ENCODE assay signal across 18 cellular contexts in the genomic region with DNA sequence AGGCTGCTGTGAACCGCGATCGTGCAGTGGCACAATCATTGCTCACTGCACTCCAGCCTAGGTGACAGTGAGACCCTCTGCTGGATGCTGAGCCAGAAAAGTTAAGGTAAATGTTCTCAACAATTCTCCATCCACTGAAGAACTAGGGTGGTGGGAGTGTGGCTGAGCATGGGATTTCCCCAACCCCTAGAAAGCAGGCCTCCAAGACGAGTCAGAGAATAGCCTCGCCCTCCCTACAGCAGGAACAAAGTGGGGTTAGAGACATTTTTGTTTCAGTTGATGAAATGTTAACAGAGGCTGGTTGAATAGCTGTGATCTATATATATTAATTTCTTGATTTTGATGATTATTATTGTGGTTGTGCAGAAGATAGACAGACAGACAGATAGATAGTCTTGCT. TPM values are rescaled to one million over a fixed set of nuclear protein-coding genes. Genes with fewer than 3 reads are reported as not detected.
DNase-seq lines count a peak whose midpoint lies in the region; ATAC-seq, FAIRE-seq and TF ChIP-seq lines count a peak whose summit lies in the region.
"Had no signal": no experiment of that assay in that cellular context is flagged by ENCODE, and none has a peak within 500 bp of the region (broad histone marks: within the 10 kb centered on the region; RNA-seq: fewer than 3 reads in every experiment).

No MANE protein-coding gene starts in this region.

- no peak for TF ChIP-seq POLR2A in K562 (conservative IDR thresholded peaks at IDR 0.05)

- no peak overlapping the region for H3K27ac Mint-ChIP-seq in activated CD4-positive, alpha-beta T cell treated with anti-CD3 and anti-CD28 coated beads for 36 hours
- peak overlapping the region in 1 of 2 donors; percentile 39 for H3K27ac Mint-ChIP-seq in activated naive CD4-positive, alpha-beta T cell treated with anti-CD3 and anti-CD28 coated beads, Interleukin-2, amount 50 U/mL, for 72 hours
- H3K27ac Mint-ChIP-seq in stimulated activated naive CD8-positive, alpha-beta T cell treated with anti-CD3 and anti-CD28 coated beads, Interleukin-15, amount 100 ng/mL, for 72 hours = peak overlapping the region in 1 of 2 donors; percentile 71
- H3K27ac Mint-ChIP-seq: CD14-positive monocyte had no signal

- POLR2A ChIA-PET in activated CD4-positive, alpha-beta T cell treated with anti-CD3 and anti-CD28 coated beads for 36 hours (lab: Charles Lee) = no interaction called here
- POLR2A ChIA-PET in K562 (lab: Yijun Ruan, JAX) = no interaction called here

- no peak overlapping the region for H3K4me3 ChIP-seq in K562

- no peak overlapping the region for H3K9ac ChIP-seq in K562 (ENCODE audit: insufficient read depth in 1 of 2, low read depth in 2 of 2, low read length in 2 of 2)

- no peaks in the 10 kb centered on the region for H3K27me3 ChIP-seq in K562 (ENCODE audit: control insufficient read depth in 2 of 2, insufficient read depth in 2 of 2, low read length in 2 of 2)

- no peak for TF ChIP-seq RAD21 in K562 (CRISPR knock-in tag; conservative IDR thresholded peaks at IDR 0.05 in 1 of 2, IDR thresholded peaks at IDR 0.05 in 1 of 2)

- in situ Hi-C loops in K562 (cut with MboI) = no loop called here

- no peaks in the 10 kb centered on the region for H3K27me3 Mint-ChIP-seq in activated CD4-positive, alpha-beta T cell treated with anti-CD3 and anti-CD28 coated beads for 36 hours
- H3K27me3 Mint-ChIP-seq in stimulated activated naive CD8-positive, alpha-beta T cell treated with anti-CD3 and anti-CD28 coated beads, Interleukin-15, amount 100 ng/mL, for 72 hours = no peaks in the 10 kb centered on the region

- intact Hi-C loops in activated CD4-positive, alpha-beta T cell treated with anti-CD3 and anti-CD28 coated beads for 36 hours (cut with DNase I, micrococcal nuclease) = no loop called here
- intact Hi-C loops in K562 (cut with micrococcal nuclease) = no loop called here

- H3K79me2 ChIP-seq in K562 (ENCODE audit: control insufficient read depth, insufficient read depth, low read length) = no peaks in the 10 kb centered on the region

- no peaks in the 10 kb centered on the region for H3K9me3 ChIP-seq in K562 (replicated peaks; ENCODE audit: control insufficient read depth, insufficient read depth, low read depth, low read length)

- 75% methylated on average over 5 of the region's 5 CpGs for WGBS in K562 (ENCODE audit: insufficient coverage, low coverage, missing lambda C conversion rate)

- DNase-seq in activated CD4-positive, alpha-beta T cell treated with anti-CD3 and anti-CD28 coated beads for 36 hours = peak; percentile 33
- DNase-seq in activated CD4-positive, alpha-beta T cell treated with anti-CD3 and anti-CD28 coated beads for 4 hours = no peak
- DNase-seq in activated naive CD4-positive, alpha-beta T cell treated with anti-CD3 and anti-CD28 coated beads, Interleukin-2, amount 50 U/mL, for 72 hours (ENCODE audit: low spot score in 2 of 2) = no peak
- no peak for DNase-seq in activated naive CD4-positive, alpha-beta T cell (lab: John Stamatoyannopoulos, UW)
- DNase-seq in K562 (ENCODE audit: extremely low read depth in 1 of 4, low spot score in 3 of 4) (no peak), Kasumi-1 (lab: John Stamatoyannopoulos, UW) (no peak)
- DNase-seq in stimulated activated naive CD8-positive, alpha-beta T cell treated with anti-CD3 and anti-CD28 coated beads, Interleukin-15, amount 100 ng/mL, for 72 hours = peak in 1 of 2 donors; percentile 24
- DNase-seq: 8988T, DMS79, KG1, MV-4-11, NCI-H1694 treated with DMSO at 0.1 percent for 48 hours, NCI-H2107, NCI-H2227 treated with DMSO at 0.1 percent for 48 hours, NCI-H524 treated with DMSO at 0.1 percent for 48 hours had no signal

- peaks cover 3% of the 10 kb centered on the region; the same call in 1 of the 3 replicates for H3K36me3 ChIP-seq in K562 (ENCODE audit: control insufficient read depth, insufficient read depth, low read length)

- no peak for FAIRE-seq in K562 (lab: Jason Lieb, UNC)
- FAIRE-seq: H54 had no signal

- H3K27ac ChIP-seq in K562 (ENCODE audit: extremely low read depth, low read depth, low read length) = no peak overlapping the region

- H3K4me1 ChIP-seq in K562 (replicated peaks in 1 of 2; ENCODE audit: control insufficient read depth in 2 of 2, insufficient read depth in 2 of 2, low read length in 2 of 2) = no peaks in the 10 kb centered on the region

- peak; percentile 67 for ATAC-seq in activated CD4-positive, alpha-beta T cell treated with anti-CD3 and anti-CD28 coated beads for 36 hours
- ATAC-seq in activated naive CD4-positive, alpha-beta T cell treated with anti-CD3 and anti-CD28 coated beads, Interleukin-2, amount 50 U/mL, for 72 hours = peak; percentile 42 to 79
- peak; percentile 15 for ATAC-seq in K562
- ATAC-seq in stimulated activated naive CD8-positive, alpha-beta T cell treated with anti-CD3 and anti-CD28 coated beads, Interleukin-15, amount 100 ng/mL, for 72 hours = peak; percentile 64
- ATAC-seq in HG03432 (IDR thresholded peaks at IDR 0.05; ENCODE audit: unreplicated experiment) = no peak

- no peak for TF ChIP-seq CTCF in K562 (IDR thresholded peaks at IDR 0.05 in 2 of 3, conservative IDR thresholded peaks at IDR 0.05 in 1 of 3; ENCODE audit: insufficient read depth in 2 of 3, low read depth in 1 of 3, low read length in 3 of 3)

- no peaks in the 10 kb centered on the region for H4K20me1 ChIP-seq in K562 (replicated peaks; ENCODE audit: control insufficient read depth, insufficient read depth, low read length)

- peaks cover 20% of the 10 kb centered on the region for H3K36me3 Mint-ChIP-seq in activated CD4-positive, alpha-beta T cell treated with anti-CD3 and anti-CD28 coated beads for 36 hours (ENCODE audit: low read depth)
- H3K36me3 Mint-ChIP-seq in activated naive CD4-positive, alpha-beta T cell treated with anti-CD3 and anti-CD28 coated beads, Interleukin-2, amount 50 U/mL, for 72 hours = peaks cover 3 to 22% of the 10 kb centered on the region in 2 donors

- no peak overlapping the region for H3K4me3 Mint-ChIP-seq in activated CD4-positive, alpha-beta T cell treated with anti-CD3 and anti-CD28 coated beads for 36 hours
- H3K4me3 Mint-ChIP-seq in stimulated activated naive CD8-positive, alpha-beta T cell treated with anti-CD3 and anti-CD28 coated beads, Interleukin-15, amount 100 ng/mL, for 72 hours = no peak overlapping the region
- H3K4me3 Mint-ChIP-seq: CD14-positive monocyte had no signal

- H3K9me1 ChIP-seq in K562 (ENCODE audit: control insufficient read depth, insufficient read depth, low read length) = no peaks in the 10 kb centered on the region

- peaks cover 7% of the 10 kb centered on the region for H3K9me3 Mint-ChIP-seq in activated CD4-positive, alpha-beta T cell treated with anti-CD3 and anti-CD28 coated beads for 36 hours (ENCODE audit: low read depth)
- H3K9me3 Mint-ChIP-seq in activated naive CD4-positive, alpha-beta T cell treated with anti-CD3 and anti-CD28 coated beads, Interleukin-2, amount 50 U/mL, for 72 hours = peaks cover 0 to 9% of the 10 kb centered on the region in 2 donors
- peaks cover 4 to 13% of the 10 kb centered on the region in 2 donors for H3K9me3 Mint-ChIP-seq in stimulated activated naive CD8-positive, alpha-beta T cell treated with anti-CD3 and anti-CD28 coated beads, Interleukin-15, amount 100 ng/mL, for 72 hours

- CTCF ChIA-PET in activated CD4-positive, alpha-beta T cell treated with anti-CD3 and anti-CD28 coated beads for 36 hours (lab: Charles Lee) = interaction anchor here (0.8 to 1.2 kb wide), 2 partner anchors 15 to 234 kb away, joined by 3 to 5 read pairs; no protein-coding TSS in a partner anchor
- CTCF ChIA-PET in K562 (lab: Yijun Ruan, JAX; ENCODE audit: low intra/inter-chr PET ratio) = no interaction called here

- no TSS peak for BruUV-seq in K562 (replicated peaks; lab: Mats Ljungman, UMichigan)

- no peak overlapping the region for H2AFZ ChIP-seq in K562 (ENCODE audit: low read depth, low read length)

- no peak for TF ChIP-seq EP300 in K562 (IDR thresholded peaks at IDR 0.05; ENCODE audit: low read length)

- H3K4me1 Mint-ChIP-seq in activated CD4-positive, alpha-beta T cell treated with anti-CD3 and anti-CD28 coated beads for 36 hours = peaks cover 16% of the 10 kb centered on the region
- H3K4me1 Mint-ChIP-seq in stimulated activated naive CD8-positive, alpha-beta T cell treated with anti-CD3 and anti-CD28 coated beads, Interleukin-15, amount 100 ng/mL, for 72 hours = peaks cover 18% of the 10 kb centered on the region
- H3K4me1 Mint-ChIP-seq: CD14-positive monocyte had no signal

- H3K4me2 ChIP-seq in K562 (ENCODE audit: insufficient read depth, low read length) = no peak overlapping the region

TF ChIP-seq in K562, 482 proteins besides CTCF, POLR2A, EP300 and RAD21 (continues in another document):
- TF ChIP-seq ZNF24 (IDR thresholded peaks at IDR 0.05) = no peak
- no peak for TF ChIP-seq RNF2 (IDR thresholded peaks at IDR 0.05)
- no peak for TF ChIP-seq ZNF3 (CRISPR knock-in tag; IDR thresholded peaks at IDR 0.05)
- no peak for TF ChIP-seq HCFC1 (IDR thresholded peaks at IDR 0.05; ENCODE audit: low read depth, low read length)

RNA-seq across cellular contexts. Expression of a gene that starts 6.1 kb away (rescaled TPM):
- total RNA-seq in activated CD4-positive, alpha-beta T cell treated with anti-CD3 and anti-CD28 coated beads for 36 hours = 1 to 10 TPM in 1 of 2 experiments, under 1 TPM in 1; 0.67 to 1.7 TPM
- 1 to 10 TPM in 1 of 2 donors, under 1 TPM in 1; 0.36 to 3.5 TPM for total RNA-seq in activated naive CD4-positive, alpha-beta T cell treated with anti-CD3 and anti-CD28 coated beads, Interleukin-2, amount 50 U/mL, for 72 hours
- total RNA-seq in K562 (2011; cell fraction: chromatin; rRNA removed; ENCODE audit: low replicate concordance) = 0.55 and 0.74 TPM in 2 replicates
- total RNA-seq in K562 (2011; cell fraction: nucleolus; rRNA removed) = not detected in 2 replicates
- total RNA-seq in K562 (2011; cell fraction: nucleoplasm; rRNA removed) = 0.76 TPM in 1 of 2 replicates, not detected in the other
- total RNA-seq in K562 (2014; rRNA removed) (0.04 and 0.05 TPM in 2 replicates), K562 (2014; rRNA removed; fragmentation: Illumina TruSeq; extraction: Trizol) (0.04 TPM in 1 of 2 replicates, not detected in the other), K562 (2015; rRNA removed; fragmentation: Illumina TruSeq; extraction: Trizol) (0.18 and 0.19 TPM in 2 replicates), K562 (2021) (0.16 and 0.18 TPM in 2 replicates)
- polyA plus RNA-seq in K562 (2011; rRNA removed) (0.03 and 0.08 TPM in 2 replicates), K562 (2014; fragmentation: Illumina TruSeq; extraction: Trizol) (0.08 TPM in 1 of 2 replicates, not detected in the other), K562 (2014; fragmentation: Nextera tagmentation; extraction: Ambion mirVana) (under 1 TPM in 1 of 2 experiments, not detected in 1; 0.03 TPM), K562 (2014; rRNA removed) (0.03 TPM in 2 replicates)
- 0.01 and 0.06 TPM in 2 replicates for polyA plus RNA-seq in K562 (2011; cell fraction: cytosol; rRNA removed)
- 0.21 TPM in 1 of 2 replicates, not detected in the other for polyA plus RNA-seq in K562 (2011; cell fraction: nucleus; rRNA removed)
- polyA plus RNA-seq in K562 (2012) = 0.04 and 0.05 TPM in 2 replicates
- polyA minus RNA-seq in K562 (2011; rRNA and poly(A)+ RNA removed) = 0.15 TPM in 1 of 2 replicates, not detected in the other
- not detected in 2 replicates for polyA minus RNA-seq in K562 (2011; cell fraction: cytosol; rRNA and poly(A)+ RNA removed)
- 0.78 TPM in 1 of 2 replicates, not detected in the other for polyA minus RNA-seq in K562 (2011; cell fraction: nucleus; rRNA and poly(A)+ RNA removed)
- polyA plus RNA-seq: CD14-positive monocyte had no signal
